ENCODE assay signal across 23 cellular contexts in the genomic region with DNA sequence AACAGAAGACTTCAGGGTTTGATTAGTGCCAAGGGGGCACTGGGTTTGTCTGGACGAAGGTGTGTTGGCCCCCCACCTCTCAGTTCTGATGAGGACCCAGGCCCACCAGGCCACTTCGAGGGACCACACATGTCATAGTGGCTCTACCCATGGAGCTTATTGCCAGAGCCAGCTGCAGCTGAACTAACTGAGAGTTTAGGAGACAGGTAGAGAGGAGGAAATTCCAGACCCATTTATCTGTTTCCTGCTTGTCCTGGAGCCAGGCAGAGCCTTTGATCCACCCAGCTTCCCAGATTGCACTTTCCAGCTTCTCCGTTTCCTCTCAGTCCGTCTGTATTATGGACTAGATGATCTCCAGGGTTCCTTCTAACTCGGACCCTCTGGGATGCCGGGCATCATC.
"Had no signal": no experiment of that assay in that cellular context is flagged by ENCODE, and none has a peak within 500 bp of the region (broad histone marks: within the 10 kb centered on the region; RNA-seq: fewer than 3 reads in every experiment).

No MANE protein-coding gene starts in this region.

- H3K9me3 Mint-ChIP-seq: activated CD8-positive, alpha-beta T cell treated with anti-CD3 and anti-CD28 coated beads for 36 hours; activated naive CD4-positive, alpha-beta T cell treated with anti-CD3 and anti-CD28 coated beads, Interleukin-2, amount 50 U/mL, for 72 hours; activated T-cell treated with anti-CD3 and anti-CD28 coated beads, Interleukin-2, amount 50 U/mL, for 72 hours; immature natural killer cell; neural crest cell; WTC11 had no signal

- H3K36me3 ChIP-seq: heart left ventricle, lower lobe of right lung, ovary, sigmoid colon, thyroid gland, uterus had no signal

- H3K4me3 Mint-ChIP-seq: activated CD8-positive, alpha-beta T cell treated with anti-CD3 and anti-CD28 coated beads for 36 hours; activated T-cell treated with anti-CD3 and anti-CD28 coated beads, Interleukin-2, amount 50 U/mL, for 72 hours; immature natural killer cell; neural crest cell; T-helper 17 cell; WTC11 had no signal

- H3K9me3 ChIP-seq: heart left ventricle, lower lobe of right lung, ovary, sigmoid colon, thyroid gland, uterus had no signal

- H3K36me3 Mint-ChIP-seq: activated naive CD4-positive, alpha-beta T cell treated with anti-CD3 and anti-CD28 coated beads, Interleukin-2, amount 50 U/mL, for 72 hours; immature natural killer cell; WTC11 had no signal

- H3K27ac ChIP-seq: coronary artery, epithelial cell of prostate, heart left ventricle, lower lobe of right lung, ovary, sigmoid colon, thyroid gland, uterus had no signal

- H3K27me3 Mint-ChIP-seq: activated CD8-positive, alpha-beta T cell treated with anti-CD3 and anti-CD28 coated beads for 36 hours; T-helper 17 cell had no signal

- H3K27ac Mint-ChIP-seq: activated CD8-positive, alpha-beta T cell treated with anti-CD3 and anti-CD28 coated beads for 36 hours; activated naive CD4-positive, alpha-beta T cell treated with anti-CD3 and anti-CD28 coated beads, Interleukin-2, amount 50 U/mL, for 72 hours; activated T-cell treated with anti-CD3 and anti-CD28 coated beads, Interleukin-2, amount 50 U/mL, for 72 hours; WTC11 had no signal

- H3K4me3 ChIP-seq: coronary artery, heart left ventricle, lower lobe of right lung, ovary, sigmoid colon, thyroid gland, uterus had no signal

- ATAC-seq: activated CD8-positive, alpha-beta T cell treated with anti-CD3 and anti-CD28 coated beads for 36 hours; activated naive CD4-positive, alpha-beta T cell treated with anti-CD3 and anti-CD28 coated beads, Interleukin-2, amount 50 U/mL, for 72 hours; activated T-cell treated with anti-CD3 and anti-CD28 coated beads, Interleukin-2, amount 50 U/mL, for 72 hours; left cardiac atrium; lower lobe of right lung; T-helper 17 cell; WTC11 had no signal

- DNase-seq: activated CD4-positive, alpha-beta T cell treated with anti-CD3 and anti-CD28 coated beads for 4 hours; activated CD8-positive, alpha-beta T cell treated with anti-CD3 and anti-CD28 coated beads for 36 hours; activated gamma-delta T cell; activated T-cell treated with anti-CD3 and anti-CD28 coated beads, Interleukin-2, amount 50 U/mL, for 72 hours; caudate nucleus; effector CD8-positive, alpha-beta T cell; foreskin melanocyte; heart left ventricle; immature natural killer cell; left cardiac atrium; lower lobe of right lung; midbrain; ovary; sigmoid colon; stimulated activated CD4-positive, alpha-beta T cell treated with anti-CD3 and anti-CD28 coated beads, Interleukin-1b, Interleukin-23, amount 100 ng/mL, for 48 hours; T-helper 17 cell had no signal
